In the genomic region with DNA sequence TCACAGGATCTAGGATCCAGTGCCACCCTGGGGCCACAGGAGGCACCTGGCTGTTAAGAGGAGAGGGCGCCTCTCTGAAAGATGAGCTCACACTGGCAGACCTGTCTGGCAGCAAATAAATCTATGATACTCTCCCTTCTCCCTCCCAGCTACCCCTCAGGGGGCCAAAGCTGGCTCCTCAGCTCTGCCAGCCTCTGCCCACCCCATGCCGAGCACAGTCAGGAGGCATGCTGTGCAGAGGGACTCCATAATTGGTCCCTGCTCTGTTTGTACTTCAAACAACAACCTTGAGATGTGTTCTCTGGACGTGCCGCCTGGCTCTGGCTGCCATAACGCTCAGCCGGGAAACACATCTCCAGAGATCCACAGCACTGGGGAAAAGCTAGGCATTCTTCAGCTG, we compare ENCODE assay signal across 23 cellular contexts.
A peak's percentile ranks its signal among the peaks of the same experiment; 100 is the strongest.
DNase-seq lines count a peak whose midpoint lies in the region; ATAC-seq, FAIRE-seq and TF ChIP-seq lines count a peak whose summit lies in the region.
"Had no signal": no experiment of that assay in that cellular context is flagged by ENCODE, and none has a peak within 500 bp of the region (broad histone marks: within the 10 kb centered on the region; RNA-seq: fewer than 3 reads in every experiment).

No MANE protein-coding gene starts in this region.

- BruUV-seq in IMR-90 (replicated peaks; lab: Mats Ljungman, UMichigan): no TSS peak

- dilution Hi-C loops in IMR-90 (cut with HindIII; ENCODE audit: low sequenced_read_pairs, unreplicated experiment): no loop called here

- no peak overlapping the region for H3K56ac ChIP-seq in IMR-90 (ENCODE audit: extremely low read depth, insufficient read depth, low read length)

- no peak overlapping the region for H2BK120ac ChIP-seq in IMR-90 (ENCODE audit: low read depth, low read length)

- 72% methylated on average over 3 of the region's 6 CpGs; no CpG with 5 or more reads in 1 of the 2 experiments for WGBS in IMR-90 (ENCODE audit: extremely low coverage in 2 of 2, insufficient read length in 1 of 2), 2 experiments
- 56 to 61% methylated on average over 6 of the region's 6 CpGs for WGBS in pancreas, 2 donors

- H4K20me1 ChIP-seq in IMR-90 (ENCODE audit: insufficient read depth, low read length): no peaks in the 10 kb centered on the region

- TF ChIP-seq RAD21 in IMR-90 (IDR thresholded peaks at IDR 0.05; ENCODE audit: low read length): no peak

- H2AK5ac ChIP-seq in IMR-90 (ENCODE audit: low read depth, low read length): no peak overlapping the region

- H3K4me1 ChIP-seq in IMR-90 (ENCODE audit: control insufficient read depth, insufficient read depth, low read length) (no peaks in the 10 kb centered on the region), neutrophil (ENCODE audit: control insufficient read depth in 1 of 2, insufficient read depth in 1 of 2, low read depth in 1 of 2, low read length in 1 of 2) (peaks cover 35 to 45% of the 10 kb centered on the region in 2 experiments), pancreas (no peaks in the 10 kb centered on the region)
- H3K4me1 ChIP-seq: Peyer's patch, SJSA1 had no signal

- no peak for FAIRE-seq in pancreas (lab: Jason Lieb, UNC)
- FAIRE-seq: G401.6, GM12892, HTR-8/SVneo had no signal

- H4K8ac ChIP-seq in IMR-90 (ENCODE audit: low read depth in 2 of 2, low read length in 2 of 2): no peak overlapping the region

- TF ChIP-seq CTCF in IMR-90 (conservative IDR thresholded peaks at IDR 0.05; ENCODE audit: low read depth, low read length) (no peak), neutrophil (IDR thresholded peaks at IDR 0.05) (no peak), pancreas (IDR thresholded peaks at IDR 0.05) (no peak), endothelial cell (IDR thresholded peaks at IDR 0.05; ENCODE audit: unreplicated experiment) (no peak)

- H3K4me1 Mint-ChIP-seq in endothelial cell (ENCODE audit: unreplicated experiment): no peaks in the 10 kb centered on the region
- H3K4me1 Mint-ChIP-seq: CD4-positive, alpha-beta memory T cell had no signal

- POLR2A ChIA-PET in IMR-90 (lab: Charles Lee; ENCODE audit: unreplicated experiment): no interaction called here

- H3K36me3 ChIP-seq in IMR-90 (ENCODE audit: control insufficient read depth, insufficient read depth, low read length) (no peaks in the 10 kb centered on the region), neutrophil (no peaks in the 10 kb centered on the region), pancreas (no peaks in the 10 kb centered on the region)
- H3K36me3 ChIP-seq: Peyer's patch, SJSA1 had no signal

- no peak overlapping the region for H2BK5ac ChIP-seq in IMR-90 (ENCODE audit: low read depth, low read length, poor library complexity, severe bottlenecking)

- peaks cover 6% of the 10 kb centered on the region for H3K27me3 Mint-ChIP-seq in endothelial cell (ENCODE audit: unreplicated experiment)
- H3K27me3 Mint-ChIP-seq: IgD-negative memory B cell had no signal

- in situ Hi-C loops in IMR-90 (cut with MboI; ENCODE audit: low sequenced_read_pairs): no loop called here

- no peak overlapping the region for H3K27ac ChIP-seq in IMR-90 (ENCODE audit: insufficient read depth, low read length)
- H3K27ac ChIP-seq in neutrophil: peak overlapping the region; percentile 3
- no peak overlapping the region for H3K27ac ChIP-seq in pancreas
- H3K27ac ChIP-seq: 22Rv1; BLaER1 treated with 17β-estradiol and CSF1 and Interleukin-3, amounts not matched to agents 10 nM and 100 nM; GM23248; Peyer's patch; SJSA1 had no signal

- H3K4me3 ChIP-seq in IMR-90 (ENCODE audit: insufficient read depth, low read depth, low read length) (no peak overlapping the region), neutrophil (ENCODE audit: low read depth in 1 of 2, low read length in 1 of 2) (no peak overlapping the region), pancreas (no peak overlapping the region)
- H3K4me3 ChIP-seq: BLaER1 treated with 17β-estradiol and CSF1 and Interleukin-3, amounts not matched to agents 10 nM and 100 nM; GM23248; Peyer's patch; SJSA1 had no signal

- no peak overlapping the region for H3K9ac ChIP-seq in IMR-90 (ENCODE audit: low read depth, low read length)
- H3K9ac ChIP-seq: BLaER1 treated with 17β-estradiol and CSF1 and Interleukin-3, amounts not matched to agents 10 nM and 100 nM; GM23248 had no signal

- H3K14ac ChIP-seq in IMR-90 (replicated peaks; ENCODE audit: low read depth, low read length): no peak overlapping the region

- no peak overlapping the region for H2BK15ac ChIP-seq in IMR-90 (ENCODE audit: low read depth, low read length)

- H3K9me3 ChIP-seq in IMR-90 (ENCODE audit: control insufficient read depth, insufficient read depth, low read length): no peaks in the 10 kb centered on the region
- no peaks in the 10 kb centered on the region for H3K9me3 ChIP-seq in neutrophil
- no peaks in the 10 kb centered on the region for H3K9me3 ChIP-seq in pancreas
- H3K9me3 ChIP-seq: Peyer's patch, SJSA1 had no signal

- no peaks in the 10 kb centered on the region for H3K79me1 ChIP-seq in IMR-90 (ENCODE audit: low read depth in 1 of 2, low read length in 2 of 2)

- no peaks in the 10 kb centered on the region for H3K9me3 Mint-ChIP-seq in endothelial cell (ENCODE audit: unreplicated experiment)
- H3K9me3 Mint-ChIP-seq: CD4-positive, alpha-beta memory T cell had no signal

- H2AFZ ChIP-seq in IMR-90 (replicated peaks; ENCODE audit: low read length, poor library complexity): peak overlapping the region; percentile 10
- H2AFZ ChIP-seq: GM23248 had no signal

- H3K4ac ChIP-seq in IMR-90 (ENCODE audit: low read depth, low read length): no peak overlapping the region

- no peak overlapping the region for H4K5ac ChIP-seq in IMR-90 (ENCODE audit: low read depth, low read length)

- CTCF ChIA-PET in IMR-90 (lab: Yijun Ruan, JAX): no interaction called here

- no peak for TF ChIP-seq POLR2A in IMR-90 (IDR thresholded peaks at IDR 0.05; ENCODE audit: low read depth, low read length)

- no peak overlapping the region for H3K27ac Mint-ChIP-seq in endothelial cell (ENCODE audit: unreplicated experiment)
- H3K27ac Mint-ChIP-seq: IgD-negative memory B cell had no signal

- no peak overlapping the region for H3K18ac ChIP-seq in IMR-90 (ENCODE audit: low read depth, low read length)

- H3K4me2 ChIP-seq in IMR-90 (ENCODE audit: low read depth, low read length): no peak overlapping the region

- H3K36me3 Mint-ChIP-seq in endothelial cell (ENCODE audit: low read depth, unreplicated experiment): no peaks in the 10 kb centered on the region
- H3K36me3 Mint-ChIP-seq: CD4-positive, alpha-beta memory T cell had no signal

- H3K9me1 ChIP-seq in IMR-90 (ENCODE audit: insufficient read depth, low read length): no peaks in the 10 kb centered on the region

- no peak for ATAC-seq in IMR-90 (ENCODE audit: low read depth)
- ATAC-seq in pancreas: no peak

- no peak overlapping the region for H2AK9ac ChIP-seq in IMR-90 (replicated peaks; ENCODE audit: low read depth, low read length, poor library complexity)

- H3K23ac ChIP-seq in IMR-90 (ENCODE audit: low read depth, low read length): no peak overlapping the region

- DNase-seq in DMS153 (lab: John Stamatoyannopoulos, UW) (peak; percentile 42), DMS153 treated with DMSO at 0.1 percent for 48 hours (lab: John Stamatoyannopoulos, UW; ENCODE audit: unreplicated experiment) (no peak), IMR-90 (no peak), NCI-H510A (lab: John Stamatoyannopoulos, UW) (peak; percentile 42), pancreas (no peak), endothelial cell (ENCODE audit: low spot score) (no peak)
- no peak for DNase-seq in activated CD4-positive, alpha-beta T cell treated with anti-CD3 and anti-CD28 coated beads for 4 hours
- DNase-seq: CD4-positive, alpha-beta memory T cell; GM23248; HCEC 1CT; NCI-H1930; NCI-H226; NCI-H526 treated with DMSO at 0.1 percent for 48 hours; NK-92 treated with Interleukin-12 subunit alpha and Interleukin-12 subunit beta, amount 100 ng/mL, for 24 hours; Peyer's patch had no signal

- H3K4me3 Mint-ChIP-seq in endothelial cell (ENCODE audit: unreplicated experiment): no peak overlapping the region
- H3K4me3 Mint-ChIP-seq: CD4-positive, alpha-beta memory T cell; IgD-negative memory B cell had no signal

- no peak overlapping the region for H4K91ac ChIP-seq in IMR-90 (ENCODE audit: insufficient read depth, low read depth, low read length)

- intact Hi-C loops in IMR-90 (cut with micrococcal nuclease) (no loop called here), pancreas (cut with DNase I) (no loop called here)

- no peak overlapping the region for H2BK20ac ChIP-seq in IMR-90 (ENCODE audit: low read depth, low read length)

- no peaks in the 10 kb centered on the region; the same call in 1 of the 2 replicates for H3K27me3 ChIP-seq in IMR-90 (ENCODE audit: control insufficient read depth, insufficient read depth, low read length)
- H3K27me3 ChIP-seq in neutrophil: no peaks in the 10 kb centered on the region
- no peaks in the 10 kb centered on the region for H3K27me3 ChIP-seq in pancreas
- H3K27me3 ChIP-seq: BLaER1 treated with 17β-estradiol and CSF1 and Interleukin-3, amounts not matched to agents 10 nM and 100 nM; Peyer's patch; SJSA1 had no signal

TF ChIP-seq in IMR-90, 13 proteins besides CTCF, POLR2A, EP300 and RAD21 (continues in another document):
- TF ChIP-seq FOS (IDR thresholded peaks at IDR 0.05; ENCODE audit: low read depth, low read length): no peak
- no peak for TF ChIP-seq RCOR1 (IDR thresholded peaks at IDR 0.05; ENCODE audit: insufficient replicate concordance, low read length)
- TF ChIP-seq, protein P1, sequence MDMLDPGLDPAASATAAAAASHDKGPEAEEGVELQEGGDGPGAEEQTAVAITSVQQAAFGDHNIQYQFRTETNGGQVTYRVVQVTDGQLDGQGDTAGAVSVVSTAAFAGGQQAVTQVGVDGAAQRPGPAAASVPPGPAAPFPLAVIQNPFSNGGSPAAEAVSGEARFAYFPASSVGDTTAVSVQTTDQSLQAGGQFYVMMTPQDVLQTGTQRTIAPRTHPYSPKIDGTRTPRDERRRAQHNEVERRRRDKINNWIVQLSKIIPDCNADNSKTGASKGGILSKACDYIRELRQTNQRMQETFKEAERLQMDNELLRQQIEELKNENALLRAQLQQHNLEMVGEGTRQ (IDR thresholded peaks at IDR 0.05; ENCODE audit: low read depth, low read length): no peak
- no peak for TF ChIP-seq NFE2L2 (IDR thresholded peaks at IDR 0.05; ENCODE audit: low read depth, low read length)
- no peak for TF ChIP-seq MXI1 (IDR thresholded peaks at IDR 0.05; ENCODE audit: borderline replicate concordance, low read depth, low read length)
- no peak for TF ChIP-seq BHLHE40 (IDR thresholded peaks at IDR 0.05; ENCODE audit: low read depth, low read length)
- TF ChIP-seq CEBPB (IDR thresholded peaks at IDR 0.05; ENCODE audit: low read depth, low read length): no peak
- TF ChIP-seq, protein P2, sequence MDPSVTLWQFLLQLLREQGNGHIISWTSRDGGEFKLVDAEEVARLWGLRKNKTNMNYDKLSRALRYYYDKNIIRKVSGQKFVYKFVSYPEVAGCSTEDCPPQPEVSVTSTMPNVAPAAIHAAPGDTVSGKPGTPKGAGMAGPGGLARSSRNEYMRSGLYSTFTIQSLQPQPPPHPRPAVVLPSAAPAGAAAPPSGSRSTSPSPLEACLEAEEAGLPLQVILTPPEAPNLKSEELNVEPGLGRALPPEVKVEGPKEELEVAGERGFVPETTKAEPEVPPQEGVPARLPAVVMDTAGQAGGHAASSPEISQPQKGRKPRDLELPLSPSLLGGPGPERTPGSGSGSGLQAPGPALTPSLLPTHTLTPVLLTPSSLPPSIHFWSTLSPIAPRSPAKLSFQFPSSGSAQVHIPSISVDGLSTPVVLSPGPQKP (IDR thresholded peaks at IDR 0.05; ENCODE audit: borderline replicate concordance, low read depth, low read length): no peak

Comparison
In these comparisons a context has a peak if more than half of its experiments do, and no peak if none do; other contexts are left out.
1. DNase-seq: peak in DMS153 (single experiment) and NCI-H510A (single experiment); none in DMS153 treated with DMSO at 0.1 percent for 48 hours (single experiment), IMR-90 (single experiment), activated CD4-positive, alpha-beta T cell treated with anti-CD3 and anti-CD28 coated beads for 4 hours (0 of 2), pancreas (0 of 6) and endothelial cell (single experiment).